ENCODE assay signal across 14 cellular contexts in genomic region chr1:1259948-1260614, GRCh38. TPM values are rescaled to one million over a fixed set of nuclear protein-coding genes. Genes with fewer than 3 reads are reported as not detected.
DNase-seq lines count a peak whose midpoint lies in the region; ATAC-seq and TF ChIP-seq lines count a peak whose summit lies in the region.
"Had no signal": no experiment of that assay in that cellular context is flagged by ENCODE, and none has a peak within 500 bp of the region (broad histone marks: within the 10 kb centered on the region; RNA-seq: fewer than 3 reads in every experiment).

No MANE protein-coding gene starts in this region.

- no peak overlapping the region for H3K4me3 ChIP-seq in iPS-15b (ENCODE audit: low read depth, low read length)

- H3K9me3 ChIP-seq in CD4-positive, alpha-beta T cell (ENCODE audit: control insufficient read depth, low read length): no peaks in the 10 kb centered on the region
- H3K9me3 ChIP-seq in iPS-15b (ENCODE audit: control insufficient read depth, insufficient read depth, low read length): no peaks in the 10 kb centered on the region

- H3K27ac Mint-ChIP-seq in CD4-positive, alpha-beta T cell: peak overlapping the region; percentile 39
- H3K27ac Mint-ChIP-seq in IgD-negative memory B cell: peak overlapping the region; percentile 6 to 49 (median 22)
- peak overlapping the region; percentile 14 for H3K27ac Mint-ChIP-seq in activated B cell treated with CpG ODN at 0.5 μM for 24 hours
- peak overlapping the region in 1 of 2 donors; percentile 58 for H3K27ac Mint-ChIP-seq in stimulated activated naive CD8-positive, alpha-beta T cell treated with anti-CD3 and anti-CD28 coated beads, Interleukin-15, amount 100 ng/mL, for 72 hours

- no peak overlapping the region for H3K4me3 Mint-ChIP-seq in CD4-positive, alpha-beta T cell
- H3K4me3 Mint-ChIP-seq in IgD-negative memory B cell (peak overlapping the region in 1 of 4 donors; percentile 65), activated B cell treated with CpG ODN at 0.5 μM for 24 hours (no peak overlapping the region)
- no peak overlapping the region for H3K4me3 Mint-ChIP-seq in stimulated activated naive CD8-positive, alpha-beta T cell treated with anti-CD3 and anti-CD28 coated beads, Interleukin-15, amount 100 ng/mL, for 72 hours

- no peak overlapping the region for H3K27ac ChIP-seq in CD4-positive, alpha-beta T cell (ENCODE audit: low read depth, low read length)

- peak overlapping the region; percentile 24 for H3K9ac ChIP-seq in iPS-15b (ENCODE audit: low read depth, low read length)

- POLR2A ChIA-PET in CD4-positive, alpha-beta T cell (lab: Charles Lee): no interaction called here
- POLR2A ChIA-PET in activated B cell treated with CpG ODN at 0.5 μM for 24 hours (lab: Charles Lee): interaction anchor here (0.8 to 1.0 kb wide), 2 partner anchors 10 to 196 kb away, joined by 3 to 4 read pairs; no protein-coding TSS in a partner anchor

- H3K36me3 ChIP-seq in iPS-15b (ENCODE audit: control insufficient read depth, insufficient read depth, low read length): peaks cover 48% of the 10 kb centered on the region

- CTCF ChIA-PET in CD4-positive, alpha-beta T cell (lab: Charles Lee): interaction anchor here (1.0 to 1.6 kb wide), 2 partner anchors 14 to 138 kb away, joined by 3 to 4 read pairs; partner anchors contain the start of gene UBE2J2
- CTCF ChIA-PET in activated B cell treated with CpG ODN at 0.5 μM for 24 hours (lab: Charles Lee): interaction anchor here (1.2 to 1.9 kb wide), 2 partner anchors 10 to 138 kb away, joined by 3 to 7 read pairs; no protein-coding TSS in a partner anchor

- TF ChIP-seq CTCF in CD4-positive, alpha-beta T cell (IDR thresholded peaks at IDR 0.05): no peak
- TF ChIP-seq CTCF in activated B cell treated with CpG ODN at 0.5 μM for 24 hours (IDR thresholded peaks at IDR 0.05): no peak

- no peak for ATAC-seq in CD4-positive, alpha-beta T cell (ENCODE audit: poor library complexity)
- peak; percentile 40 for ATAC-seq in activated B cell treated with CpG ODN at 0.5 μM for 24 hours (ENCODE audit: low read depth)
- ATAC-seq in HG02981 (IDR thresholded peaks at IDR 0.05; ENCODE audit: unreplicated experiment): no peak
- ATAC-seq in stimulated activated naive CD8-positive, alpha-beta T cell treated with anti-CD3 and anti-CD28 coated beads, Interleukin-15, amount 100 ng/mL, for 72 hours: no peak

- peaks cover 65% of the 10 kb centered on the region for H3K36me3 Mint-ChIP-seq in CD4-positive, alpha-beta T cell (ENCODE audit: low read depth)
- peaks cover 3% of the 10 kb centered on the region for H3K36me3 Mint-ChIP-seq in IgD-negative memory B cell
- H3K36me3 Mint-ChIP-seq in activated B cell treated with CpG ODN at 0.5 μM for 24 hours (ENCODE audit: low read depth): peaks cover 68% of the 10 kb centered on the region

- no peak for DNase-seq in CD4-positive, alpha-beta T cell
- DNase-seq in activated B cell treated with CpG ODN at 0.5 μM for 24 hours (no peak), COLO829 (ENCODE audit: low spot score) (no peak), cerebellar cortex (ENCODE audit: low spot score) (no peak)
- DNase-seq in stimulated activated naive CD8-positive, alpha-beta T cell treated with anti-CD3 and anti-CD28 coated beads, Interleukin-15, amount 100 ng/mL, for 72 hours: no peak
- DNase-seq: activated naive CD8-positive, alpha-beta T cell treated with anti-CD3 and anti-CD28 coated beads, Interleukin-2, amount 10 ng/mL, durations not matched to agents 7 days and 5 days; COR-L47; foreskin melanocyte; HCEC 1CT; NCI-H526 had no signal

- H3K9me3 Mint-ChIP-seq in CD4-positive, alpha-beta T cell: no peaks in the 10 kb centered on the region
- no peaks in the 10 kb centered on the region for H3K9me3 Mint-ChIP-seq in IgD-negative memory B cell
- H3K9me3 Mint-ChIP-seq in activated B cell treated with CpG ODN at 0.5 μM for 24 hours: no peaks in the 10 kb centered on the region
- no peaks in the 10 kb centered on the region for H3K9me3 Mint-ChIP-seq in stimulated activated naive CD8-positive, alpha-beta T cell treated with anti-CD3 and anti-CD28 coated beads, Interleukin-15, amount 100 ng/mL, for 72 hours
- H3K9me3 Mint-ChIP-seq: activated naive CD8-positive, alpha-beta T cell treated with anti-CD3 and anti-CD28 coated beads, Interleukin-2, amount 10 ng/mL, durations not matched to agents 7 days and 5 days had no signal

- peaks cover 13% of the 10 kb centered on the region for H3K4me1 Mint-ChIP-seq in CD4-positive, alpha-beta T cell (ENCODE audit: low read depth)
- H3K4me1 Mint-ChIP-seq in IgD-negative memory B cell (peaks cover 0 to 7% (median 4%) of the 10 kb centered on the region in 3 donors), activated B cell treated with CpG ODN at 0.5 μM for 24 hours (peaks cover 16% of the 10 kb centered on the region)
- peaks cover 29% of the 10 kb centered on the region for H3K4me1 Mint-ChIP-seq in stimulated activated naive CD8-positive, alpha-beta T cell treated with anti-CD3 and anti-CD28 coated beads, Interleukin-15, amount 100 ng/mL, for 72 hours

- intact Hi-C loops in CD4-positive, alpha-beta T cell (cut with DNase I, micrococcal nuclease): no loop called here
- intact Hi-C loops in activated B cell treated with CpG ODN at 0.5 μM for 24 hours (cut with micrococcal nuclease): no loop called here

- H3K27me3 Mint-ChIP-seq in CD4-positive, alpha-beta T cell: no peaks in the 10 kb centered on the region
- no peaks in the 10 kb centered on the region for H3K27me3 Mint-ChIP-seq in IgD-negative memory B cell
- no peaks in the 10 kb centered on the region for H3K27me3 Mint-ChIP-seq in activated B cell treated with CpG ODN at 0.5 μM for 24 hours
- H3K27me3 Mint-ChIP-seq in stimulated activated naive CD8-positive, alpha-beta T cell treated with anti-CD3 and anti-CD28 coated beads, Interleukin-15, amount 100 ng/mL, for 72 hours: no peaks in the 10 kb centered on the region
- H3K27me3 Mint-ChIP-seq: activated naive CD8-positive, alpha-beta T cell treated with anti-CD3 and anti-CD28 coated beads, Interleukin-2, amount 10 ng/mL, durations not matched to agents 7 days and 5 days had no signal

- H3K4me1 ChIP-seq in iPS-15b (ENCODE audit: control insufficient read depth, insufficient read depth, low read length): peaks cover 6% of the 10 kb centered on the region

- no peaks in the 10 kb centered on the region for H3K27me3 ChIP-seq in CD4-positive, alpha-beta T cell (ENCODE audit: control insufficient read depth, insufficient read depth, low read length)
- no peaks in the 10 kb centered on the region for H3K27me3 ChIP-seq in iPS-15b (ENCODE audit: control insufficient read depth, insufficient read depth, low read length)

RNA-seq across cellular contexts. Expression of gene C1QTNF12, which starts 13.6 kb away (rescaled TPM):
- total RNA-seq in CD4-positive, alpha-beta T cell: 1 to 10 TPM; 3.4 to 4.8 TPM
- polyA plus RNA-seq in IgD-negative memory B cell: 0.88 TPM
- 2.5 and 2.7 TPM in 2 replicates for total RNA-seq in activated B cell treated with CpG ODN at 0.5 μM for 24 hours
- total RNA-seq: SK-MEL-5 had no signal

RNA-seq across cellular contexts. Expression of gene UBE2J2, which starts 13.6 kb away (rescaled TPM):
- 10 to 100 TPM; 41.4 to 41.5 TPM for total RNA-seq in CD4-positive, alpha-beta T cell
- polyA plus RNA-seq in IgD-negative memory B cell: 74.3 TPM
- 79.2 and 89.9 TPM in 2 replicates for total RNA-seq in activated B cell treated with CpG ODN at 0.5 μM for 24 hours

RNA-seq across cellular contexts. Expression of gene SCNN1D, which starts 20.2 kb away (rescaled TPM):
- 10 to 100 TPM; 12.0 to 13.3 TPM for total RNA-seq in CD4-positive, alpha-beta T cell
- polyA plus RNA-seq in IgD-negative memory B cell: not detected
- total RNA-seq in activated B cell treated with CpG ODN at 0.5 μM for 24 hours: 1.6 and 3.3 TPM in 2 replicates

RNA-seq across cellular contexts. Expression of gene B3GALT6, which starts 28.0 kb away (rescaled TPM):
- total RNA-seq in CD4-positive, alpha-beta T cell: 1 to 10 TPM; 4.9 to 5.1 TPM
- polyA plus RNA-seq in IgD-negative memory B cell: 5.6 TPM
- total RNA-seq in activated B cell treated with CpG ODN at 0.5 μM for 24 hours: 20.9 and 22.1 TPM in 2 replicates

RNA-seq across cellular contexts. Expression of gene SDF4, which starts 28.3 kb away (rescaled TPM):
- 10 to 100 TPM; 66.3 to 71.0 TPM for total RNA-seq in CD4-positive, alpha-beta T cell
- 121 TPM for polyA plus RNA-seq in IgD-negative memory B cell
- total RNA-seq in activated B cell treated with CpG ODN at 0.5 μM for 24 hours: 94.4 and 97.9 TPM in 2 replicates
